Comparison of ENCODE assay signal across 22 cellular contexts in genomic region chr3:113638910-113639309, GRCh38.
"Had no signal": no experiment of that assay in that cellular context is flagged by ENCODE, and none has a peak within 500 bp of the region (broad histone marks: within the 10 kb centered on the region; RNA-seq: fewer than 3 reads in every experiment).

No MANE protein-coding gene starts in this region.

- H3K27me3 ChIP-seq: esophagus squamous epithelium, gastroesophageal sphincter, right lobe of liver, suprapubic skin, thyroid gland had no signal

- H3K4me3 ChIP-seq: esophagus squamous epithelium, gastroesophageal sphincter, lower lobe of right lung, prostate gland, right lobe of liver, suprapubic skin, thyroid gland had no signal

- FAIRE-seq: urothelium cell line had no signal

- H3K4me1 ChIP-seq: esophagus squamous epithelium, lower lobe of right lung, parathyroid adenoma, prostate gland, suprapubic skin, thyroid gland had no signal

- ATAC-seq: effector memory CD8-positive, alpha-beta T cell; gastroesophageal sphincter; left lobe of liver; lower lobe of right lung; natural killer cell treated with Interleukin-12 subunit alpha and Interleukin-12 subunit beta and Interleukin-15 and Interleukin-18, amount 100 ng/mL, for 72 hours; right lobe of liver; stimulated activated effector memory CD8-positive, alpha-beta T cell treated with anti-CD3 and anti-CD28 coated beads, Interleukin-12 subunit alpha, Interleukin-12 subunit beta, amount 100 ng/mL, for 72 hours; stimulated activated naive CD8-positive, alpha-beta T cell treated with anti-CD3 and anti-CD28 coated beads, Interleukin-15, Interleukin-2, amounts not matched to agents 100 U/mL and 50 U/mL, for 24 hours had no signal

- H3K9me3 ChIP-seq: gastroesophageal sphincter, lower lobe of right lung, prostate gland, right lobe of liver, suprapubic skin, thyroid gland had no signal

- H3K27ac ChIP-seq: esophagus squamous epithelium, gastroesophageal sphincter, lower lobe of right lung, parathyroid adenoma, prostate gland, right lobe of liver, suprapubic skin, thyroid gland had no signal

- H3K36me3 ChIP-seq: esophagus squamous epithelium, gastroesophageal sphincter, lower lobe of right lung, prostate gland, right lobe of liver, suprapubic skin, thyroid gland had no signal

- DNase-seq: effector memory CD8-positive, alpha-beta T cell; esophagus squamous epithelium; foreskin fibroblast; glutamatergic neuron; islet precursor cell; lower lobe of right lung; mesenchymal stem cell; midbrain; occipital lobe; right lobe of liver; stimulated activated CD4-positive, alpha-beta T cell treated with anti-CD3 and anti-CD28 coated beads, Interleukin-4, amount 100 ng/mL, for 1 hour; stimulated activated CD8-positive, alpha-beta memory T cell treated with anti-CD3 and anti-CD28 coated beads, Interleukin-4, amount 100 ng/mL, for 48 hours; stimulated activated naive CD8-positive, alpha-beta T cell treated with anti-CD3 and anti-CD28 coated beads, Interleukin-15, Interleukin-2, amounts not matched to agents 100 U/mL and 50 U/mL, for 24 hours; thyroid gland had no signal
